Comparison of ENCODE assay signal across 12 cellular contexts in the genomic region with DNA sequence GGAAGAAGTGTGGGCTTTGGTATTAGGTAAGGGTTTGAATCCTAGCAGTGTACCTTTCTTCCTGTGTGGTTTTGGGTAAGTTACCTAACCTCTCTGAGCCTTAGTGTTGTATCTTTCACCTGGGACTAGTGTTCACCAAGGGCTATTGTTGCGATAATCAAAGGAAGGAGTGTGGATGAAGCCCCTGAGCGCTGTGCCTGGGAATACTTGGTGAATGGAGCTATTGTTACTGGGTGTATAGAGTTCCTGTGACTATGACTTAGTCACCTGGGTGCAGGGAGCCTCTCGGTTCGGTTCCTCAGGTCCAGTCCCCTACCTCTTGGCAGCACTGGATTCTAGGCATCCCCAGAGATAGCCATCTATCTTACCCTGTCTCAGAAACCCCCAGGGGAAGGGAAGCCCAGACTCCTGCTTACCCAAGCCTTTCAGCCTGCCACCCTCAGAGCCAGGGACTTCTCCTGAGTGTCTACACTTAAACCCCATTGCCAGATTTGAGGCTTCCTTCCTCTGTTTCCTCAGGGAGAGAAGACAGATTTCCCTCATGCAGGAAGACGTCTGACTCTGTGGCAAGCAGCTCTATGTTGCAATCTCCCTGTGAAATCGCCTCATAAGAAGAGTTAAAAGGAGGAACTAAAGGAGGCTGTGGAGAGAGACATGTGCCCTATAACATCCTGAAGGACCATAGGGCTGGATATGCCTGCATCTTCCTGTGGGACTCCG.
A peak's percentile ranks its signal among the peaks of the same experiment; 100 is the strongest.
DNase-seq lines count a peak whose midpoint lies in the region; ATAC-seq, FAIRE-seq and TF ChIP-seq lines count a peak whose summit lies in the region.
"Had no signal": no experiment of that assay in that cellular context is flagged by ENCODE, and none has a peak within 500 bp of the region (broad histone marks: within the 10 kb centered on the region; RNA-seq: fewer than 3 reads in every experiment).

No MANE protein-coding gene starts in this region.

- dilution Hi-C loops in IMR-90 (cut with HindIII; ENCODE audit: low sequenced_read_pairs, unreplicated experiment), result no loop called here

- H3K79me2 ChIP-seq in HepG2 (ENCODE audit: insufficient read depth, low read length), result no peaks in the 10 kb centered on the region

- no peak for FAIRE-seq in A549 (lab: Jason Lieb, UNC)
- no peak for FAIRE-seq in HepG2 (lab: Jason Lieb, UNC)

- no peak overlapping the region for H3K27ac Mint-ChIP-seq in T-helper 17 cell
- H3K27ac Mint-ChIP-seq: activated CD4-positive, alpha-beta T cell treated with anti-CD3 and anti-CD28 coated beads, Interleukin-2, amount 10 ng/mL, durations not matched to agents 7 days and 5 days; activated naive CD8-positive, alpha-beta T cell treated with anti-CD3 and anti-CD28 coated beads, Interleukin-2, amount 10 ng/mL, durations not matched to agents 7 days and 5 days had no signal

- H2BK120ac ChIP-seq in IMR-90 (ENCODE audit: low read depth, low read length), result peak overlapping the region; percentile 78; the same call in 1 of the 2 replicates

- H3K14ac ChIP-seq in IMR-90 (replicated peaks; ENCODE audit: low read depth, low read length), result peak overlapping the region; percentile 65; the same call in 1 of the 2 replicates

- H3K9me3 ChIP-seq in A549, result no peaks in the 10 kb centered on the region
- H3K9me3 ChIP-seq in IMR-90 (ENCODE audit: control insufficient read depth, insufficient read depth, low read length), result no peaks in the 10 kb centered on the region
- H3K9me3 ChIP-seq in HepG2 (ENCODE audit: low read length), result no peaks in the 10 kb centered on the region
- H3K9me3 ChIP-seq in esophagus squamous epithelium, result no peaks in the 10 kb centered on the region
- no peaks in the 10 kb centered on the region for H3K9me3 ChIP-seq in T-helper 17 cell (ENCODE audit: control insufficient read depth, low read length, poor library complexity, severe bottlenecking)

- H3K36me3 Mint-ChIP-seq in T-helper 17 cell (ENCODE audit: low read depth), result peaks cover 1% of the 10 kb centered on the region
- H3K36me3 Mint-ChIP-seq: activated naive CD8-positive, alpha-beta T cell treated with anti-CD3 and anti-CD28 coated beads, Interleukin-2, amount 10 ng/mL, durations not matched to agents 7 days and 5 days; naive thymus-derived CD8-positive, alpha-beta T cell had no signal

- no peak overlapping the region for H3K9ac ChIP-seq in IMR-90 (ENCODE audit: low read depth, low read length)
- H3K9ac ChIP-seq in HepG2 (ENCODE audit: insufficient read depth, low read depth, low read length), result no peak overlapping the region

- intact Hi-C loops in IMR-90 (cut with micrococcal nuclease) (no loop called here), HepG2 (cut with micrococcal nuclease; ENCODE audit: unreplicated experiment) (no loop called here), esophagus squamous epithelium (cut with DNase I) (loop anchor here (10.0 kb wide), 1 partner anchor 110 kb away; no protein-coding TSS in a partner anchor)

- H3K27me3 ChIP-seq in IMR-90 (ENCODE audit: control insufficient read depth, insufficient read depth, low read length) (no peaks in the 10 kb centered on the region), HepG2 (ENCODE audit: control insufficient read depth in 1 of 2, insufficient read depth in 2 of 2, low read length in 2 of 2) (no peaks in the 10 kb centered on the region), esophagus squamous epithelium (no peaks in the 10 kb centered on the region)

- peaks cover 18% of the 10 kb centered on the region for H3K9me1 ChIP-seq in IMR-90 (ENCODE audit: insufficient read depth, low read length)

- TF ChIP-seq EP300 in A549 (IDR thresholded peaks at IDR 0.05) (no peak), HepG2 (IDR thresholded peaks at IDR 0.05; ENCODE audit: low read depth in 2 of 2, low read length in 2 of 2) (no peak), HepG2 (CRISPR knock-in tag; IDR thresholded peaks at IDR 0.05; ENCODE audit: borderline replicate concordance) (no peak)

- BruUV-seq in IMR-90 (replicated peaks; lab: Mats Ljungman, UMichigan) (no TSS peak), HepG2 (replicated peaks; lab: Mats Ljungman, UMichigan) (no TSS peak)

- DNase-seq in A549 (ENCODE audit: low read depth in 1 of 2, low spot score in 1 of 2) (no peak), IMR-90 (peak; percentile 60), amniotic epithelial cell (ENCODE audit: low read depth) (peak; percentile 87), HepG2 (ENCODE audit: low spot score) (no peak), esophagus squamous epithelium (lab: John Stamatoyannopoulos, UW) (no peak), T-helper 17 cell (no peak)
- DNase-seq in activated naive CD4-positive, alpha-beta T cell treated with Interleukin-2 at 50 U/mL for 16 hours, result no peak
- DNase-seq in activated T-cell treated with anti-CD3 and anti-CD28 coated beads, Interleukin-2, amount 50 U/mL, for 1 hour, result no peak
- DNase-seq: activated CD4-positive, alpha-beta T cell treated with anti-CD3 and anti-CD28 coated beads, Interleukin-2, amount 10 ng/mL, durations not matched to agents 7 days and 5 days; activated naive CD8-positive, alpha-beta T cell treated with anti-CD3 and anti-CD28 coated beads, Interleukin-2, amount 10 ng/mL, durations not matched to agents 7 days and 5 days; naive thymus-derived CD8-positive, alpha-beta T cell; stimulated activated CD4-positive, alpha-beta T cell treated with anti-CD3 and anti-CD28 coated beads, Interleukin-12 subunit alpha, Interleukin-12 subunit beta, amount 100 ng/mL, for 4 hours had no signal

- H2BK15ac ChIP-seq in IMR-90 (ENCODE audit: low read depth, low read length), result peak overlapping the region; percentile 81; the same call in 2 of the 3 replicates

- H3K4me3 Mint-ChIP-seq in T-helper 17 cell, result no peak overlapping the region
- H3K4me3 Mint-ChIP-seq: activated CD4-positive, alpha-beta T cell treated with anti-CD3 and anti-CD28 coated beads, Interleukin-2, amount 10 ng/mL, durations not matched to agents 7 days and 5 days; activated naive CD8-positive, alpha-beta T cell treated with anti-CD3 and anti-CD28 coated beads, Interleukin-2, amount 10 ng/mL, durations not matched to agents 7 days and 5 days; naive thymus-derived CD8-positive, alpha-beta T cell had no signal

- no peak overlapping the region for H3K56ac ChIP-seq in IMR-90 (ENCODE audit: extremely low read depth, insufficient read depth, low read length)

- peak overlapping the region; percentile 45; the same call in 1 of the 2 replicates for H4K91ac ChIP-seq in IMR-90 (ENCODE audit: insufficient read depth, low read depth, low read length)

- H3K27ac ChIP-seq in A549, result peak overlapping the region in 1 of 2 experiments; percentile 43; a peak in 2 of 6 replicates
- H3K27ac ChIP-seq in IMR-90 (ENCODE audit: insufficient read depth, low read length), result no peak overlapping the region
- H3K27ac ChIP-seq in HepG2 (ENCODE audit: extremely low read length, insufficient read depth, low read length), result no peak overlapping the region
- no peak overlapping the region for H3K27ac ChIP-seq in esophagus squamous epithelium

- H2BK5ac ChIP-seq in IMR-90 (ENCODE audit: low read depth, low read length, poor library complexity, severe bottlenecking), result no peak overlapping the region

- H2AFZ ChIP-seq in IMR-90 (replicated peaks; ENCODE audit: low read length, poor library complexity) (peak overlapping the region; percentile 47), HepG2 (ENCODE audit: low read length) (no peak overlapping the region)

- H4K8ac ChIP-seq in IMR-90 (ENCODE audit: low read depth in 2 of 2, low read length in 2 of 2), result peak overlapping the region; percentile 5 to 75; a peak in 2 of 4 replicates

- peak overlapping the region; percentile 52 for H2AK9ac ChIP-seq in IMR-90 (replicated peaks; ENCODE audit: low read depth, low read length, poor library complexity)

- TF ChIP-seq RAD21 in A549 (conservative IDR thresholded peaks at IDR 0.05 in 1 of 2, IDR thresholded peaks at IDR 0.05 in 1 of 2), result no peak
- TF ChIP-seq RAD21 in IMR-90 (IDR thresholded peaks at IDR 0.05; ENCODE audit: low read length), result no peak
- no peak for TF ChIP-seq RAD21 in HepG2 (CRISPR knock-in tag; IDR thresholded peaks at IDR 0.05)

- H3K79me1 ChIP-seq in IMR-90 (ENCODE audit: low read depth in 1 of 2, low read length in 2 of 2), result peaks cover 2 to 21% of the 10 kb centered on the region in 2 experiments; a peak in 3 of 4 replicates

- POLR2A ChIA-PET in A549 (lab: Yijun Ruan, JAX) (no interaction called here), IMR-90 (lab: Charles Lee; ENCODE audit: unreplicated experiment) (no interaction called here), HepG2 (lab: Yijun Ruan, JAX) (no interaction called here)

- CTCF ChIA-PET in A549 (lab: Yijun Ruan, JAX), result interaction anchor here (0.8 to 1.5 kb wide), 2 partner anchors 13 to 25 kb away, joined by 3 to 4 read pairs; no protein-coding TSS in a partner anchor
- CTCF ChIA-PET in IMR-90 (lab: Yijun Ruan, JAX), result interaction anchor here (0.6 kb wide), 1 partner anchor 462 kb away, joined by 3 read pairs; no protein-coding TSS in a partner anchor
- CTCF ChIA-PET in HepG2 (lab: Yijun Ruan, JAX; ENCODE audit: low intra/inter-chr PET ratio, low total read pairs), result no interaction called here

- peaks cover 4% of the 10 kb centered on the region for H3K4me1 Mint-ChIP-seq in T-helper 17 cell
- H3K4me1 Mint-ChIP-seq: activated CD4-positive, alpha-beta T cell treated with anti-CD3 and anti-CD28 coated beads, Interleukin-2, amount 10 ng/mL, durations not matched to agents 7 days and 5 days; activated naive CD8-positive, alpha-beta T cell treated with anti-CD3 and anti-CD28 coated beads, Interleukin-2, amount 10 ng/mL, durations not matched to agents 7 days and 5 days; naive thymus-derived CD8-positive, alpha-beta T cell had no signal

- peak overlapping the region; percentile 73 for H3K4ac ChIP-seq in IMR-90 (ENCODE audit: low read depth, low read length)

- H3K36me3 ChIP-seq in IMR-90 (ENCODE audit: control insufficient read depth, insufficient read depth, low read length), result no peaks in the 10 kb centered on the region
- H3K36me3 ChIP-seq in HepG2 (replicated peaks in 1 of 2; ENCODE audit: control insufficient read depth in 1 of 2, insufficient read depth in 2 of 2, low read length in 2 of 2), result no peaks in the 10 kb centered on the region
- H3K36me3 ChIP-seq in esophagus squamous epithelium, result no peaks in the 10 kb centered on the region

- TF ChIP-seq CTCF in A549 (IDR thresholded peaks at IDR 0.05) (no peak), IMR-90 (conservative IDR thresholded peaks at IDR 0.05; ENCODE audit: low read depth, low read length) (no peak), HepG2 (CRISPR knock-in tag; IDR thresholded peaks at IDR 0.05) (no peak), esophagus squamous epithelium (IDR thresholded peaks at IDR 0.05) (no peak)

- peak overlapping the region; percentile 96 for H2AK5ac ChIP-seq in IMR-90 (ENCODE audit: low read depth, low read length)

- H3K18ac ChIP-seq in IMR-90 (ENCODE audit: low read depth, low read length), result no peak overlapping the region; the same call in 1 of the 2 replicates

- peak overlapping the region; percentile 23; the same call in 1 of the 2 replicates for H4K5ac ChIP-seq in IMR-90 (ENCODE audit: low read depth, low read length)

- in situ Hi-C loops in IMR-90 (cut with MboI; ENCODE audit: low sequenced_read_pairs), result no loop called here
- in situ Hi-C loops in HepG2 (cut with HindIII; ENCODE audit: extremely low pct_ligation_motif_present, low pct_unique_long_range_greater_than_20kb), result no loop called here

- ATAC-seq in A549, result peak; percentile 25 to 40; a peak in 4 of 6 replicates
- ATAC-seq in IMR-90 (ENCODE audit: low read depth), result peak; percentile 59
- ATAC-seq in HepG2, result no peak
- no peak for ATAC-seq in T-helper 17 cell
- ATAC-seq: naive thymus-derived CD8-positive, alpha-beta T cell had no signal

- peaks cover 40% of the 10 kb centered on the region for H3K27me3 Mint-ChIP-seq in T-helper 17 cell

- H3K4me3 ChIP-seq in A549 (no peak overlapping the region), IMR-90 (ENCODE audit: insufficient read depth, low read depth, low read length) (no peak overlapping the region), HepG2 (replicated peaks in 1 of 3; ENCODE audit: insufficient read depth in 1 of 3, low read depth in 2 of 3, low read length in 3 of 3) (no peak overlapping the region), esophagus squamous epithelium (no peak overlapping the region)

- no peak overlapping the region for H3K23ac ChIP-seq in IMR-90 (ENCODE audit: low read depth, low read length)

- no peaks in the 10 kb centered on the region for H3K4me1 ChIP-seq in A549
- H3K4me1 ChIP-seq in IMR-90 (ENCODE audit: control insufficient read depth, insufficient read depth, low read length), result peaks cover 24% of the 10 kb centered on the region
- H3K4me1 ChIP-seq in HepG2 (ENCODE audit: insufficient read depth, low read length), result peaks cover 13% of the 10 kb centered on the region; the same call in 1 of the 2 replicates
- peaks cover 4 to 44% (median 21%) of the 10 kb centered on the region in 3 donors for H3K4me1 ChIP-seq in esophagus squamous epithelium

- H3K4me2 ChIP-seq in A549 (no peak overlapping the region), IMR-90 (ENCODE audit: low read depth, low read length) (no peak overlapping the region), HepG2 (ENCODE audit: low read depth, low read length) (no peak overlapping the region)

- H2BK20ac ChIP-seq in IMR-90 (ENCODE audit: low read depth, low read length), result peak overlapping the region; percentile 76

- H4K20me1 ChIP-seq in IMR-90 (ENCODE audit: insufficient read depth, low read length) (no peaks in the 10 kb centered on the region), HepG2 (ENCODE audit: insufficient read depth, low read length) (no peaks in the 10 kb centered on the region)

- WGBS in A549 (ENCODE audit: missing lambda C conversion rate), result 46% methylated on average over 7 of the region's 7 CpGs
- WGBS in IMR-90 (ENCODE audit: extremely low coverage in 2 of 2, insufficient read length in 1 of 2), 2 experiments, result 100% methylated on average over 1 of the region's 7 CpGs; no CpG with 5 or more reads in 1 of the 2 experiments
- 70% methylated on average over 7 of the region's 7 CpGs for WGBS in HepG2 (ENCODE audit: low lambda C conversion rate)
- 53 to 57% methylated on average over 6 to 7 of the region's 7 CpGs for WGBS in esophagus squamous epithelium, 2 donors

- TF ChIP-seq POLR2A in A549 (IDR thresholded peaks at IDR 0.05; ENCODE audit: low read length) (no peak), IMR-90 (IDR thresholded peaks at IDR 0.05; ENCODE audit: low read depth, low read length) (no peak), HepG2 (IDR thresholded peaks at IDR 0.05; ENCODE audit: insufficient read depth in 1 of 2, low read depth in 2 of 2, low read length in 2 of 2) (no peak), esophagus squamous epithelium (IDR thresholded peaks at IDR 0.05) (no peak)

Comparison
In these comparisons a context has a peak if more than half of its experiments do, and no peak if none do; other contexts are left out.
1. ATAC-seq: peak in A549 (2 of 2) and IMR-90 (single experiment); none in HepG2 (single experiment) and T-helper 17 cell (single experiment).
2. DNase-seq: peak in IMR-90 (single experiment) and amniotic epithelial cell (single experiment); none in A549 (0 of 2), HepG2 (single experiment), activated naive CD4-positive, alpha-beta T cell treated with Interleukin-2 at 50 U/mL for 16 hours (single experiment), esophagus squamous epithelium (single experiment), T-helper 17 cell (0 of 3) and activated T-cell treated with anti-CD3 and anti-CD28 coated beads, Interleukin-2, amount 50 U/mL, for 1 hour (single experiment).